In genomic region chr10:113547426-113547825, GRCh38 we compare ENCODE assay signal across 11 cellular contexts. TPM values are rescaled to one million over a fixed set of nuclear protein-coding genes. Genes with fewer than 3 reads are reported as not detected.
"Had no signal": no experiment of that assay in that cellular context is flagged by ENCODE, and none has a peak within 500 bp of the region (broad histone marks: within the 10 kb centered on the region; RNA-seq: fewer than 3 reads in every experiment).

No MANE protein-coding gene starts in this region.

- ATAC-seq: HCT116, K562 had no signal

- H3K9ac ChIP-seq: GM23248 had no signal

- DNase-seq: GM23248, GOT3, H7, HFFc6, KG1 had no signal

- H3K9me3 ChIP-seq: HAP-1 had no signal

- H2AFZ ChIP-seq: GM23248 had no signal

- H3K27ac ChIP-seq: GM23248 had no signal

- FAIRE-seq: HTR-8/SVneo, K562 had no signal

- H3K36me3 ChIP-seq: HAP-1 had no signal

- H3K4me3 ChIP-seq: GM23248, HAP-1, K562 had no signal

RNA-seq across cellular contexts. Expression of gene HABP2, which starts 5.4 kb away (rescaled TPM):
- total RNA-seq: GM23248, H4, H7, HFFc6, HT-29 had no signal
- polyA plus RNA-seq: GM23248, K562 had no signal
